Comparison of ENCODE assay signal across 15 cellular contexts in genomic region chr21:17442174-17442573, GRCh38.
"Had no signal": no experiment of that assay in that cellular context is flagged by ENCODE, and none has a peak within 500 bp of the region (broad histone marks: within the 10 kb centered on the region; RNA-seq: fewer than 3 reads in every experiment).

No MANE protein-coding gene starts in this region.

- H3K27ac Mint-ChIP-seq: activated CD4-positive, alpha-beta T cell treated with anti-CD3 and anti-CD28 coated beads, Interleukin-2, amount 10 ng/mL, durations not matched to agents 7 days and 5 days; activated naive CD8-positive, alpha-beta T cell; activated T-cell treated with anti-CD3 and anti-CD28 coated beads, Interleukin-2, amount 50 U/mL, for 72 hours; effector memory CD8-positive, alpha-beta T cell; naive thymus-derived CD8-positive, alpha-beta T cell; progenitor cell of endocrine pancreas; stimulated activated naive CD8-positive, alpha-beta T cell treated with anti-CD3 and anti-CD28 coated beads, Interleukin-15, Interleukin-2, amounts not matched to agents 100 ng/mL and 50 ng/mL, for 24 hours; T-helper 2 cell treated with Interferon-gamma antibody and Interleukin-4, amounts not matched to agents 5 μg/mL and 100 μg/mL, for 36 hours had no signal

- H3K9me3 Mint-ChIP-seq: activated CD4-positive, alpha-beta T cell treated with anti-CD3 and anti-CD28 coated beads, Interleukin-2, amount 10 ng/mL, durations not matched to agents 7 days and 5 days; activated T-cell treated with anti-CD3 and anti-CD28 coated beads, Interleukin-2, amount 50 U/mL, for 72 hours; effector memory CD8-positive, alpha-beta T cell; naive thymus-derived CD8-positive, alpha-beta T cell; stimulated activated naive CD8-positive, alpha-beta T cell treated with anti-CD3 and anti-CD28 coated beads, Interleukin-15, Interleukin-2, amounts not matched to agents 100 ng/mL and 50 ng/mL, for 24 hours; T-helper 2 cell treated with Interferon-gamma antibody and Interleukin-4, amounts not matched to agents 5 μg/mL and 100 μg/mL, for 36 hours had no signal

- H3K27ac ChIP-seq: coronary artery had no signal

- H3K4me1 Mint-ChIP-seq: activated CD4-positive, alpha-beta T cell treated with anti-CD3 and anti-CD28 coated beads, Interleukin-2, amount 10 ng/mL, durations not matched to agents 7 days and 5 days; naive thymus-derived CD8-positive, alpha-beta T cell had no signal

- DNase-seq: activated CD4-positive, alpha-beta T cell treated with anti-CD3 and anti-CD28 coated beads, Interleukin-2, amount 10 ng/mL, durations not matched to agents 7 days and 5 days; activated CD8-positive, alpha-beta memory T cell treated with anti-CD3 and anti-CD28 coated beads, Interleukin-2, amount 50 U/mL, for 48 hours; activated gamma-delta T cell; activated T-cell treated with anti-CD3 and anti-CD28 coated beads, Interleukin-2, amount 50 U/mL, for 72 hours; amniotic stem cell; effector memory CD8-positive, alpha-beta T cell; erythroblast; naive thymus-derived CD8-positive, alpha-beta T cell; right cardiac atrium; SW 1271 had no signal

- H3K36me3 Mint-ChIP-seq: activated naive CD8-positive, alpha-beta T cell; naive thymus-derived CD8-positive, alpha-beta T cell had no signal

- H3K4me3 ChIP-seq: coronary artery had no signal

- H3K4me3 Mint-ChIP-seq: activated CD4-positive, alpha-beta T cell treated with anti-CD3 and anti-CD28 coated beads, Interleukin-2, amount 10 ng/mL, durations not matched to agents 7 days and 5 days; activated naive CD8-positive, alpha-beta T cell; activated T-cell treated with anti-CD3 and anti-CD28 coated beads, Interleukin-2, amount 50 U/mL, for 72 hours; effector memory CD8-positive, alpha-beta T cell; naive thymus-derived CD8-positive, alpha-beta T cell; stimulated activated naive CD8-positive, alpha-beta T cell treated with anti-CD3 and anti-CD28 coated beads, Interleukin-15, Interleukin-2, amounts not matched to agents 100 ng/mL and 50 ng/mL, for 24 hours; T-helper 2 cell treated with Interferon-gamma antibody and Interleukin-4, amounts not matched to agents 5 μg/mL and 100 μg/mL, for 36 hours had no signal

- ATAC-seq: activated T-cell treated with anti-CD3 and anti-CD28 coated beads, Interleukin-2, amount 50 U/mL, for 72 hours; effector memory CD8-positive, alpha-beta T cell; naive thymus-derived CD8-positive, alpha-beta T cell; right cardiac atrium had no signal
